ENCODE assay signal across 16 cellular contexts in the genomic region with DNA sequence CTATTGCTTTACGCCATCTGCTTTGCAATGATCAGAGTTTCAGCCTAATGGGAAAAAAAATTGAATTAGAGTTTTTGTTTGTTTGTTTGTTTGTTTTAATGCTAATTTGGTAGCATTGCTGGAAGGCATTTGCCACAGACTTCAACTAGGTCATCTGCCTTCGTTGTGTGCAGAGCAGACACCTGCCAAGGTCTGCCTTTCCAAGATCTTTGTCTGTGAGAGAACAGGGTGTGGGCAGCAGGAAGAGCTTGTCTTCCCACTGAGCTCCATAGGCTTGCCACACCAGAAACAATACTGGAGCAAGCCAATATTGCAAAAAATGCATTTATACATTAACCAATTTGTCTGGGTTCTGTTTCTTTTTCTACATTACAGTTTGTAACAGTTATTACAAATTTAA.
"Had no signal": no experiment of that assay in that cellular context is flagged by ENCODE, and none has a peak within 500 bp of the region (broad histone marks: within the 10 kb centered on the region; RNA-seq: fewer than 3 reads in every experiment).

No MANE protein-coding gene starts in this region.

- H3K27me3 Mint-ChIP-seq: activated T-cell treated with anti-CD3 and anti-CD28 coated beads, Interleukin-2, amount 50 U/mL, for 24 hours; central memory CD8-positive, alpha-beta T cell; memory B cell; type B pancreatic cell had no signal

- H3K4me3 Mint-ChIP-seq: activated CD4-positive, alpha-beta T cell treated with anti-CD3 and anti-CD28 coated beads, Interleukin-2, amount 10 ng/mL, durations not matched to agents 7 days and 5 days; activated CD8-positive, alpha-beta T cell treated with anti-CD3 and anti-CD28 coated beads, Interleukin-2, amount 10 ng/mL, durations not matched to agents 7 days and 5 days; activated naive CD4-positive, alpha-beta T cell treated with anti-CD3 and anti-CD28 coated beads for 36 hours; activated T-cell treated with anti-CD3 and anti-CD28 coated beads, Interleukin-2, amount 50 U/mL, for 24 hours; central memory CD8-positive, alpha-beta T cell; memory B cell; neural crest cell; type B pancreatic cell had no signal

- DNase-seq: activated CD4-positive, alpha-beta T cell treated with anti-CD3 and anti-CD28 coated beads, Interleukin-2, amount 10 ng/mL, durations not matched to agents 7 days and 5 days; activated CD8-positive, alpha-beta T cell treated with anti-CD3 and anti-CD28 coated beads, Interleukin-2, amount 10 ng/mL, durations not matched to agents 7 days and 5 days; activated naive CD4-positive, alpha-beta T cell treated with anti-CD3 and anti-CD28 coated beads for 36 hours; activated T-cell treated with anti-CD3 and anti-CD28 coated beads, Interleukin-2, amount 50 U/mL, for 24 hours; aorta; cortex of kidney; stimulated activated CD4-positive, alpha-beta T cell treated with anti-CD3 and anti-CD28 coated beads, Interleukin-2, amount 100 ng/mL, for 24 hours; stimulated activated naive CD8-positive, alpha-beta T cell treated with anti-CD3 and anti-CD28 coated beads, Interleukin-15, Interleukin-2, amounts not matched to agents 100 U/mL and 50 U/mL, for 24 hours; T1000 had no signal

- H3K27ac ChIP-seq: hepatocyte had no signal

- H3K27ac Mint-ChIP-seq: activated CD4-positive, alpha-beta T cell treated with anti-CD3 and anti-CD28 coated beads, Interleukin-2, amount 10 ng/mL, durations not matched to agents 7 days and 5 days; activated CD8-positive, alpha-beta T cell treated with anti-CD3 and anti-CD28 coated beads, Interleukin-2, amount 10 ng/mL, durations not matched to agents 7 days and 5 days; activated naive CD4-positive, alpha-beta T cell treated with anti-CD3 and anti-CD28 coated beads for 36 hours; activated T-cell treated with anti-CD3 and anti-CD28 coated beads, Interleukin-2, amount 50 U/mL, for 24 hours; activated T-helper 2 cell treated with anti-CD3 and anti-CD28 coated beads, Interferon-gamma antibody, Interleukin-2, Interleukin-4, amounts not matched to agents 10 μg/mL and 5 μg/mL and 100 μg/mL, durations not matched to agents 14 hours and 24 hours and 36 hours; memory B cell; progenitor cell of endocrine pancreas; type B pancreatic cell had no signal

- ATAC-seq: activated CD8-positive, alpha-beta T cell treated with anti-CD3 and anti-CD28 coated beads, Interleukin-2, amount 10 ng/mL, durations not matched to agents 7 days and 5 days; stimulated activated naive CD8-positive, alpha-beta T cell treated with anti-CD3 and anti-CD28 coated beads, Interleukin-15, Interleukin-2, amounts not matched to agents 100 U/mL and 50 U/mL, for 24 hours had no signal

- H3K4me1 Mint-ChIP-seq: central memory CD8-positive, alpha-beta T cell; neural crest cell had no signal

- H3K9me3 Mint-ChIP-seq: activated CD4-positive, alpha-beta T cell treated with anti-CD3 and anti-CD28 coated beads, Interleukin-2, amount 10 ng/mL, durations not matched to agents 7 days and 5 days; activated naive CD4-positive, alpha-beta T cell treated with anti-CD3 and anti-CD28 coated beads for 36 hours; activated T-cell treated with anti-CD3 and anti-CD28 coated beads, Interleukin-2, amount 50 U/mL, for 24 hours had no signal

- H3K36me3 Mint-ChIP-seq: memory B cell, type B pancreatic cell had no signal

- H3K27me3 ChIP-seq: hepatocyte had no signal

- H3K4me2 ChIP-seq: hepatocyte had no signal

- H3K4me3 ChIP-seq: hepatocyte had no signal
